In the genomic region with DNA sequence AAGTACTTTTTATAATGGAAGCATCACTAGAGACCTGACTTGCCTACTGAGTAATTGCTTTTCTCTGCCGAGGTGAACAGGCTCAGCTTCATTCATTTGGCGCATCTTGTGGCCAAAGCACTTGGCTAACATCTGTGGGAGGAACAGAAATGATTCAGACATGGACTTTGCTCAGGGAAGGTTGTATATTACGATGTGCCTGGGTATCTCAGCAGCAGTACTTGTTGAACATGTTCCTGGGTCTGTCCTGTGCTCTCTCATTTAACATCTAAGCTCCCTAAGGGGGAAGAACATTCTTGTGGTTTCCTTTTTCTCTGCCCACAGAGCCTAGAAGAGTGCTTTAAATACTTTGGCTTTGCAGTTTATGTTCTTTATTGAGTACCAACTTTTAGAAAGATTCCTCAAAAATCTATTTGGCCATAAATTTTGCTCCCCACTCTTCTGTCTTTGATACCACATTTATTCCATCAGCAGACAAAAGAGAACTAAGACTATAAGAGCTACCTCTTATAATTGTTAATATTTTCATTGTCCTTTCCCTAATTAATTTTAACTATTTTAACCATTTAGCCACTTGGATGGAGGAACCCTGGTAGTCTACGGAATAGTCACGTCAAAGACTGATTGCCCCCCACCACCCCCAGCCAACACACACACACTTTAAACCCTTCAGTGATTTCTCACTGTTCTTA, we compare ENCODE assay signal across 8 cellular contexts.
DNase-seq lines count a peak whose midpoint lies in the region; ATAC-seq, FAIRE-seq and TF ChIP-seq lines count a peak whose summit lies in the region.

No MANE protein-coding gene starts in this region.

- 72 to 90% (median 85%) methylated on average over 5 of the region's 5 CpGs for WGBS in heart left ventricle, 4 donors

- H3K27me3 ChIP-seq in heart left ventricle (no peaks in the 10 kb centered on the region), right atrium auricular region (no peaks in the 10 kb centered on the region)

- TF ChIP-seq CTCF in heart left ventricle (IDR thresholded peaks at IDR 0.05) (no peak), right atrium auricular region (IDR thresholded peaks at IDR 0.05) (no peak), cardiac fibroblast (IDR thresholded peaks at IDR 0.05; ENCODE audit: low read depth, low read length) (no peak)

- TF ChIP-seq POLR2A in heart left ventricle (IDR thresholded peaks at IDR 0.05), result no peak

- H3K4me3 ChIP-seq in heart left ventricle (no peak overlapping the region), right atrium auricular region (no peak overlapping the region), cardiac fibroblast (replicated peaks in 1 of 2; ENCODE audit: low read depth in 2 of 2, low read length in 2 of 2) (no peak overlapping the region)

- DNase-seq in heart left ventricle (no peak), right atrium auricular region (ENCODE audit: low spot score) (no peak), HTR-8/SVneo (ENCODE audit: insufficient read length, low spot score) (peak; percentile 31), cardiac fibroblast (ENCODE audit: low read depth in 2 of 2) (peak; percentile 61 to 65), NCI-H2029 treated with DMSO at 0.1 percent for 48 hours (lab: John Stamatoyannopoulos, UW) (no peak), NCI-H2107 (lab: John Stamatoyannopoulos, UW) (no peak), NCI-H1092 (lab: John Stamatoyannopoulos, UW) (no peak), NCI-H774 (lab: John Stamatoyannopoulos, UW) (no peak)

- intact Hi-C loops in heart left ventricle (cut with DNase I), result loop anchor here in 4 of 10 donors (5.0 to 10.0 kb wide), 3 partner anchors 100 to 210 kb away; a partner anchor contains a TSS

- FAIRE-seq in HTR-8/SVneo (lab: Jason Lieb, UNC), result no peak

- H3K36me3 ChIP-seq in heart left ventricle (no peaks in the 10 kb centered on the region), right atrium auricular region (no peaks in the 10 kb centered on the region)

- ATAC-seq in heart left ventricle, result peak in 3 of 4 donors; percentile 41 to 63 (median 61)

- H3K9me3 ChIP-seq in heart left ventricle (no peaks in the 10 kb centered on the region), right atrium auricular region (no peaks in the 10 kb centered on the region)

- H3K4me1 ChIP-seq in heart left ventricle, result peaks cover 0 to 42% (median 16%) of the 10 kb centered on the region in 12 donors
- peaks cover 0 to 15% of the 10 kb centered on the region in 2 donors for H3K4me1 ChIP-seq in right atrium auricular region

- H3K27ac ChIP-seq in heart left ventricle (peak overlapping the region in 2 of 12 donors; percentile 18 to 54), right atrium auricular region (no peak overlapping the region)

Comparison
In these comparisons a context has a peak if more than half of its experiments do, and no peak if none do; other contexts are left out.
1. DNase-seq: peak in HTR-8/SVneo (single experiment) and cardiac fibroblast (2 of 2); none in heart left ventricle (0 of 5), right atrium auricular region (single experiment), NCI-H2029 treated with DMSO at 0.1 percent for 48 hours (single experiment), NCI-H2107 (single experiment), NCI-H1092 (single experiment) and NCI-H774 (single experiment).